ENCODE assay signal across 10 cellular contexts in the genomic region with DNA sequence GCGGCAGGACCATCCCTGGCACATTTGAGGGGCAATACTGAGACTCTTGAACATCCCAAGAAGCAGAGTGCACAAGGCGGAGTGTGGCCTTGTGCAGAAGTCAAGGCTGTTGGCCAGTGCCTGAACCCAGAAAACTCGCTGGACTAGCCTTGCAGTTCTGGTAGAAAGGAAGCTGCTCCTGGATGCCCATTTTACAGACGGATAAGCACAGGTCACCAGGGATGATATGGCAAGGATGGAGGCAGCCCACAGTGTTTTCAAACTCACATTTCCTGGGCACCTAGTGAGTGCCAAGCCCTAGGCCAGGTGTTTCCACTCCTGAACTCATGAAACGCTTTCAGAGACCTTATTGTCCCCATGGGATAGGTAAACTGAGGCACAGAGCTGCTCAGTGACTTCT. TPM values are rescaled to one million over a fixed set of nuclear protein-coding genes. Genes with fewer than 3 reads are reported as not detected.
DNase-seq lines count a peak whose midpoint lies in the region; ATAC-seq and TF ChIP-seq lines count a peak whose summit lies in the region.
"Had no signal": no experiment of that assay in that cellular context is flagged by ENCODE, and none has a peak within 500 bp of the region (broad histone marks: within the 10 kb centered on the region; RNA-seq: fewer than 3 reads in every experiment).

No MANE protein-coding gene starts in this region.

- peak overlapping the region; percentile 88 for H3K4me3 Mint-ChIP-seq in CD4-positive, alpha-beta T cell

- H2BK15ac ChIP-seq in IMR-90 (ENCODE audit: low read depth, low read length): peak overlapping the region; percentile 82

- peak overlapping the region; percentile 99 for H2AK5ac ChIP-seq in IMR-90 (ENCODE audit: low read depth, low read length)

- H4K5ac ChIP-seq in IMR-90 (ENCODE audit: low read depth, low read length): peak overlapping the region; percentile 59

- peak overlapping the region; percentile 83 for H3K56ac ChIP-seq in IMR-90 (ENCODE audit: extremely low read depth, insufficient read depth, low read length)

- no peak overlapping the region for H3K4me3 ChIP-seq in IMR-90 (ENCODE audit: insufficient read depth, low read depth, low read length)
- no peak overlapping the region for H3K4me3 ChIP-seq in gastroesophageal sphincter
- H3K4me3 ChIP-seq in sigmoid colon: no peak overlapping the region

- H4K91ac ChIP-seq in IMR-90 (ENCODE audit: insufficient read depth, low read depth, low read length): peak overlapping the region; percentile 78

- H3K4ac ChIP-seq in IMR-90 (ENCODE audit: low read depth, low read length): peak overlapping the region; percentile 99

- H3K9me3 Mint-ChIP-seq in CD4-positive, alpha-beta T cell: no peaks in the 10 kb centered on the region

- peaks cover 29% of the 10 kb centered on the region for H4K20me1 ChIP-seq in IMR-90 (ENCODE audit: insufficient read depth, low read length)

- peak overlapping the region; percentile 33 to 91 for H4K8ac ChIP-seq in IMR-90 (ENCODE audit: low read depth in 2 of 2, low read length in 2 of 2)

- TF ChIP-seq EP300 in gastroesophageal sphincter (IDR thresholded peaks at IDR 0.05): no peak
- no peak for TF ChIP-seq EP300 in sigmoid colon (IDR thresholded peaks at IDR 0.05)

- in situ Hi-C loops in IMR-90 (cut with MboI; ENCODE audit: low sequenced_read_pairs): loop anchor here (5.0 kb wide), 1 partner anchor 229 kb away; no protein-coding TSS in a partner anchor

- H2BK120ac ChIP-seq in IMR-90 (ENCODE audit: low read depth, low read length): peak overlapping the region; percentile 99

- H3K27me3 Mint-ChIP-seq in CD4-positive, alpha-beta T cell: no peaks in the 10 kb centered on the region

- peaks cover 57% of the 10 kb centered on the region for H3K4me1 Mint-ChIP-seq in CD4-positive, alpha-beta T cell (ENCODE audit: low read depth)

- H2AFZ ChIP-seq in IMR-90 (replicated peaks; ENCODE audit: low read length, poor library complexity): peak overlapping the region; percentile 77

- POLR2A ChIA-PET in CD4-positive, alpha-beta T cell (lab: Charles Lee): interaction anchor here (0.8 kb wide), 1 partner anchor 239 kb away, joined by 3 read pairs; a partner anchor contains a TSS
- POLR2A ChIA-PET in IMR-90 (lab: Charles Lee; ENCODE audit: unreplicated experiment): no interaction called here

- peak overlapping the region; percentile 65 for H3K18ac ChIP-seq in IMR-90 (ENCODE audit: low read depth, low read length)

- no peak for TF ChIP-seq RAD21 in IMR-90 (IDR thresholded peaks at IDR 0.05; ENCODE audit: low read length)

- H3K14ac ChIP-seq in IMR-90 (replicated peaks; ENCODE audit: low read depth, low read length): peak overlapping the region; percentile 89

- H3K23ac ChIP-seq in IMR-90 (ENCODE audit: low read depth, low read length): peak overlapping the region; percentile 94

- H3K36me3 Mint-ChIP-seq in CD4-positive, alpha-beta T cell (ENCODE audit: low read depth): peaks cover 4% of the 10 kb centered on the region

- H2BK5ac ChIP-seq in IMR-90 (ENCODE audit: low read depth, low read length, poor library complexity, severe bottlenecking): peak overlapping the region; percentile 95

- H3K9ac ChIP-seq in IMR-90 (ENCODE audit: low read depth, low read length): no peak overlapping the region

- intact Hi-C loops in CD4-positive, alpha-beta T cell (cut with DNase I, micrococcal nuclease): loop anchor here (5.0 to 10.0 kb wide), 3 partner anchors 39 to 1128 kb away; no protein-coding TSS in a partner anchor
- intact Hi-C loops in IMR-90 (cut with micrococcal nuclease): loop anchor here (5.0 kb wide), 1 partner anchor 71 kb away; a partner anchor contains a TSS
- intact Hi-C loops in sigmoid colon (cut with DNase I): loop anchor here (5.0 kb wide), 3 partner anchors 114 to 169 kb away; a partner anchor contains a TSS

- TF ChIP-seq POLR2A in IMR-90 (IDR thresholded peaks at IDR 0.05; ENCODE audit: low read depth, low read length) (0 out of 2 replicates have a peak, but pooled peaks have one; percentile 13), gastroesophageal sphincter (IDR thresholded peaks at IDR 0.05) (no peak), sigmoid colon (IDR thresholded peaks at IDR 0.05) (no peak)

- 93% methylated on average over 2 of the region's 5 CpGs; no CpG with 5 or more reads in 1 of the 2 experiments for WGBS in IMR-90 (ENCODE audit: extremely low coverage in 2 of 2, insufficient read length in 1 of 2), 2 experiments
- whole genome bisulfite sequencing in gastroesophageal sphincter (ENCODE audit: low coverage in 1 of 2), 2 donors: 72 to 94% methylated on average over 3 to 5 of the region's 5 CpGs
- WGBS in sigmoid colon, 2 donors: 82 to 85% methylated on average over 5 of the region's 5 CpGs

- peaks cover 32% of the 10 kb centered on the region for H3K4me1 ChIP-seq in IMR-90 (ENCODE audit: control insufficient read depth, insufficient read depth, low read length)
- peaks cover 9 to 82% (median 21%) of the 10 kb centered on the region in 3 donors for H3K4me1 ChIP-seq in gastroesophageal sphincter
- H3K4me1 ChIP-seq in sigmoid colon: peaks cover 0 to 54% (median 50%) of the 10 kb centered on the region in 4 donors

- H3K9me1 ChIP-seq in IMR-90 (ENCODE audit: insufficient read depth, low read length): peaks cover 29% of the 10 kb centered on the region

- peaks cover 6 to 52% of the 10 kb centered on the region in 2 experiments; a peak in 3 of 4 replicates for H3K79me1 ChIP-seq in IMR-90 (ENCODE audit: low read depth in 1 of 2, low read length in 2 of 2)

- dilution Hi-C loops in IMR-90 (cut with HindIII; ENCODE audit: low sequenced_read_pairs, unreplicated experiment): no loop called here

- BruUV-seq in IMR-90 (replicated peaks; lab: Mats Ljungman, UMichigan): no TSS peak

- H3K9me3 ChIP-seq in CD4-positive, alpha-beta T cell (ENCODE audit: control insufficient read depth, low read length): no peaks in the 10 kb centered on the region
- no peaks in the 10 kb centered on the region for H3K9me3 ChIP-seq in IMR-90 (ENCODE audit: control insufficient read depth, insufficient read depth, low read length)
- no peaks in the 10 kb centered on the region for H3K9me3 ChIP-seq in gastroesophageal sphincter
- H3K9me3 ChIP-seq in sigmoid colon: no peaks in the 10 kb centered on the region

- CTCF ChIA-PET in CD4-positive, alpha-beta T cell (lab: Charles Lee): no interaction called here
- CTCF ChIA-PET in IMR-90 (lab: Yijun Ruan, JAX): interaction anchor here (0.9 kb wide), 1 partner anchor 228 kb away, joined by 3 read pairs; no protein-coding TSS in a partner anchor

- DNase-seq in CD4-positive, alpha-beta T cell: no peak
- DNase-seq in IMR-90 (no peak), sigmoid colon (no peak), pons (ENCODE audit: low spot score) (no peak), LoVo (ENCODE audit: low spot score) (no peak), NCI-H2227 treated with DMSO at 0.1 percent for 48 hours (lab: John Stamatoyannopoulos, UW) (no peak)
- DNase-seq: DMS153; NCI-H146; stimulated activated CD4-positive, alpha-beta T cell treated with anti-CD3 and anti-CD28 coated beads, Interleukin-15, amount 100 ng/mL, for 24 hours had no signal

- no peaks in the 10 kb centered on the region for H3K27me3 ChIP-seq in CD4-positive, alpha-beta T cell (ENCODE audit: control insufficient read depth, insufficient read depth, low read length)
- H3K27me3 ChIP-seq in IMR-90 (ENCODE audit: control insufficient read depth, insufficient read depth, low read length) (no peaks in the 10 kb centered on the region), gastroesophageal sphincter (no peaks in the 10 kb centered on the region), sigmoid colon (no peaks in the 10 kb centered on the region)

- H2BK20ac ChIP-seq in IMR-90 (ENCODE audit: low read depth, low read length): peak overlapping the region; percentile 99

- H2AK9ac ChIP-seq in IMR-90 (replicated peaks; ENCODE audit: low read depth, low read length, poor library complexity): peak overlapping the region; percentile 96

- H3K36me3 ChIP-seq in IMR-90 (ENCODE audit: control insufficient read depth, insufficient read depth, low read length) (no peaks in the 10 kb centered on the region), gastroesophageal sphincter (no peaks in the 10 kb centered on the region), sigmoid colon (no peaks in the 10 kb centered on the region)

- peak overlapping the region; percentile 98 for H3K27ac Mint-ChIP-seq in CD4-positive, alpha-beta T cell

- H3K4me2 ChIP-seq in IMR-90 (ENCODE audit: low read depth, low read length): no peak overlapping the region

- no peak overlapping the region for H3K27ac ChIP-seq in CD4-positive, alpha-beta T cell (ENCODE audit: low read depth, low read length)
- peak overlapping the region; percentile 75 for H3K27ac ChIP-seq in IMR-90 (ENCODE audit: insufficient read depth, low read length)
- peak overlapping the region; percentile 43 to 97 (median 96) for H3K27ac ChIP-seq in gastroesophageal sphincter
- peak overlapping the region; percentile 91 to 99 (median 98) for H3K27ac ChIP-seq in sigmoid colon

- ATAC-seq in CD4-positive, alpha-beta T cell (ENCODE audit: poor library complexity): no peak
- ATAC-seq in IMR-90 (ENCODE audit: low read depth): no peak
- ATAC-seq in gastroesophageal sphincter: no peak

- no peak for TF ChIP-seq CTCF in CD4-positive, alpha-beta T cell (IDR thresholded peaks at IDR 0.05)
- TF ChIP-seq CTCF in IMR-90 (conservative IDR thresholded peaks at IDR 0.05; ENCODE audit: low read depth, low read length) (no peak), gastroesophageal sphincter (IDR thresholded peaks at IDR 0.05) (no peak), sigmoid colon (IDR thresholded peaks at IDR 0.05) (no peak)

TF ChIP-seq in IMR-90, 13 proteins besides CTCF, POLR2A, EP300 and RAD21 (continues in another document):
- no peak for TF ChIP-seq MXI1 (IDR thresholded peaks at IDR 0.05; ENCODE audit: borderline replicate concordance, low read depth, low read length)
- no peak for TF ChIP-seq MAFK (IDR thresholded peaks at IDR 0.05; ENCODE audit: low read depth, low read length)
- TF ChIP-seq RCOR1 (IDR thresholded peaks at IDR 0.05; ENCODE audit: insufficient replicate concordance, low read length): no peak

RNA-seq across cellular contexts. Expression of a gene that starts 1.7 kb away (rescaled TPM):
- total RNA-seq in CD4-positive, alpha-beta T cell: 10 to 100 TPM; 36.8 to 38.5 TPM
- total RNA-seq in IMR-90 (2012; rRNA removed): 23.5 and 25.0 TPM in 2 replicates
- 72.6 and 82.2 TPM in 2 replicates for polyA plus RNA-seq in IMR-90 (2012; rRNA removed)
- 80.0 and 96.7 TPM in 2 replicates for polyA plus RNA-seq in IMR-90 (2012; cell fraction: cytosol; rRNA removed)
- polyA plus RNA-seq in IMR-90 (2012; cell fraction: nucleus; rRNA removed; ENCODE audit: low replicate concordance): 106 and 189 TPM in 2 replicates
- 10 to 100 TPM; 18.3 to 46.2 (median 35.2) TPM for total RNA-seq in gastroesophageal sphincter
- 10 to 100 TPM in 3 of 4 donors, 1 to 10 TPM in 1; 9.5 to 23.3 (median 13.3) TPM for total RNA-seq in sigmoid colon
- polyA plus RNA-seq in sigmoid colon: 10 to 100 TPM; 43.8 to 59.1 (median 54.8) TPM

RNA-seq across cellular contexts. Expression of a gene that starts 29.6 kb away (rescaled TPM):
- total RNA-seq in CD4-positive, alpha-beta T cell: 1 to 10 TPM; 5.9 to 6.1 TPM
- total RNA-seq in IMR-90 (2012; rRNA removed) (0.56 and 0.90 TPM in 2 replicates), gastroesophageal sphincter (10 to 100 TPM in 3 of 4 donors, 1 to 10 TPM in 1; 8.9 to 22.2 (median 15.4) TPM), sigmoid colon (10 to 100 TPM in 2 of 4 donors, 1 to 10 TPM in 2; 6.8 to 13.8 (median 9.9) TPM)
- polyA plus RNA-seq in IMR-90 (2012; rRNA removed) (4.1 and 4.3 TPM in 2 replicates), sigmoid colon (1 to 10 TPM; 2.5 to 4.5 (median 3.6) TPM)
- polyA plus RNA-seq in IMR-90 (2012; cell fraction: cytosol; rRNA removed): 2.2 and 5.3 TPM in 2 replicates
- polyA plus RNA-seq in IMR-90 (2012; cell fraction: nucleus; rRNA removed; ENCODE audit: low replicate concordance): 4.7 and 7.3 TPM in 2 replicates
